Comparison of ENCODE assay signal across 20 cellular contexts in genomic region chr6:149237464-149237863, GRCh38.
DNase-seq lines count a peak whose midpoint lies in the region; ATAC-seq and TF ChIP-seq lines count a peak whose summit lies in the region.
"Had no signal": no experiment of that assay in that cellular context is flagged by ENCODE, and none has a peak within 500 bp of the region (broad histone marks: within the 10 kb centered on the region; RNA-seq: fewer than 3 reads in every experiment).

No MANE protein-coding gene starts in this region.

- H3K79me2 ChIP-seq in H9 (ENCODE audit: insufficient read depth, low read length): no peaks in the 10 kb centered on the region

- no peak overlapping the region for H3K4me3 Mint-ChIP-seq in activated CD8-positive, alpha-beta T cell treated with anti-CD3 and anti-CD28 coated beads, Interleukin-2, amount 10 ng/mL, durations not matched to agents 7 days and 5 days
- H3K4me3 Mint-ChIP-seq in activated CD8-positive, alpha-beta T cell treated with anti-CD3 and anti-CD28 coated beads for 36 hours: no peak overlapping the region
- no peak overlapping the region for H3K4me3 Mint-ChIP-seq in H9
- H3K4me3 Mint-ChIP-seq in activated T-helper 1 cell treated with anti-CD3 and anti-CD28 coated beads, Interleukin-12 subunit alpha, Interleukin-12 subunit beta, Interleukin-2, Interleukin-4 antibody, amounts not matched to agents 30 ng/mL and 10 ng/mL and 1 ng/mL, durations not matched to agents 14 hours and 24 hours and 36 hours: no peak overlapping the region

- no peak overlapping the region for H3T11ph ChIP-seq in H9 (ENCODE audit: low read length)

- H3K18ac ChIP-seq in H9 (ENCODE audit: insufficient read length, low read depth, low read length): no peak overlapping the region
- peak overlapping the region; percentile 17 for H3K18ac ChIP-seq in neuronal stem cell (ENCODE audit: low read length)

- H2BK15ac ChIP-seq in H9 (ENCODE audit: low read depth, low read length) (no peak overlapping the region), neuronal stem cell (ENCODE audit: low read length) (no peak overlapping the region)

- H2BK12ac ChIP-seq in H9 (ENCODE audit: insufficient read length, low read depth, low read length) (no peak overlapping the region), neuronal stem cell (ENCODE audit: low read length) (no peak overlapping the region)

- no peak overlapping the region for H3K14ac ChIP-seq in H9 (ENCODE audit: insufficient read depth, low read length)
- no peak overlapping the region for H3K14ac ChIP-seq in neuronal stem cell (ENCODE audit: low read length)

- H3K4ac ChIP-seq in H9 (ENCODE audit: low read depth, low read length): no peak overlapping the region
- no peak overlapping the region for H3K4ac ChIP-seq in neuronal stem cell (ENCODE audit: low read length)

- no peak overlapping the region for H2BK5ac ChIP-seq in H9 (ENCODE audit: insufficient read length, low read length)
- H2BK5ac ChIP-seq in neuronal stem cell (ENCODE audit: low read length): no peak overlapping the region

- no CpG with 5 or more reads among the region's 6 CpGs for WGBS in H9 (ENCODE audit: extremely low coverage, insufficient read length, low lambda C conversion rate)
- WGBS in neuronal stem cell (ENCODE audit: extremely low coverage in 2 of 2, insufficient read length in 2 of 2, insufficient replicate concordance in 1 of 2), 2 donors: no CpG with 5 or more reads among the region's 6 CpGs

- H4K5ac ChIP-seq in H9 (ENCODE audit: insufficient read length, low read depth, low read length): no peak overlapping the region

- DNase-seq in activated CD8-positive, alpha-beta T cell treated with anti-CD3 and anti-CD28 coated beads, Interleukin-2, amount 10 ng/mL, durations not matched to agents 7 days and 5 days: no peak
- DNase-seq in activated CD8-positive, alpha-beta T cell treated with anti-CD3 and anti-CD28 coated beads for 36 hours: no peak
- DNase-seq in H9: no peak
- no peak for DNase-seq in activated T-helper 1 cell treated with anti-CD3 and anti-CD28 coated beads, Interleukin-12 subunit alpha, Interleukin-12 subunit beta, Interleukin-2, Interleukin-4 antibody, amounts not matched to agents 30 ng/mL and 10 ng/mL and 1 ng/mL, durations not matched to agents 14 hours and 24 hours and 36 hours (ENCODE audit: low spot score)
- no peak for DNase-seq in neuronal stem cell (ENCODE audit: low spot score)
- no peak for DNase-seq in MV-4-11 (lab: John Stamatoyannopoulos, UW)
- DNase-seq: BE2C, DND-41, KG1, NCI-H1417 treated with DMSO at 0.1 percent for 48 hours, NCI-H1930, NCI-H226, NCI-H774, OCI-M1, T-helper 1 cell had no signal

- H2BK20ac ChIP-seq in H9 (ENCODE audit: low read depth, low read length, poor library complexity, severe bottlenecking): no peak overlapping the region

- no peak overlapping the region for H3K4me3 ChIP-seq in neuronal stem cell (ENCODE audit: low read length in 2 of 2)
- H3K4me3 ChIP-seq: SJSA1 had no signal

- peaks cover 28% of the 10 kb centered on the region for H3K9me3 Mint-ChIP-seq in activated CD8-positive, alpha-beta T cell treated with anti-CD3 and anti-CD28 coated beads, Interleukin-2, amount 10 ng/mL, durations not matched to agents 7 days and 5 days (ENCODE audit: insufficient read depth)
- peaks cover 18% of the 10 kb centered on the region for H3K9me3 Mint-ChIP-seq in activated CD8-positive, alpha-beta T cell treated with anti-CD3 and anti-CD28 coated beads for 36 hours
- H3K9me3 Mint-ChIP-seq in H9: peaks cover 0 to 1% of the 10 kb centered on the region in 2 experiments; a peak in 1 of 5 replicates
- peaks cover 37% of the 10 kb centered on the region for H3K9me3 Mint-ChIP-seq in activated T-helper 1 cell treated with anti-CD3 and anti-CD28 coated beads, Interleukin-12 subunit alpha, Interleukin-12 subunit beta, Interleukin-2, Interleukin-4 antibody, amounts not matched to agents 30 ng/mL and 10 ng/mL and 1 ng/mL, durations not matched to agents 14 hours and 24 hours and 36 hours

- H4K8ac ChIP-seq in H9 (replicated peaks; ENCODE audit: insufficient read length, low read depth, low read length) (no peak overlapping the region), neuronal stem cell (ENCODE audit: low read depth, low read length) (no peak overlapping the region)

- H3K4me1 Mint-ChIP-seq in activated CD8-positive, alpha-beta T cell treated with anti-CD3 and anti-CD28 coated beads, Interleukin-2, amount 10 ng/mL, durations not matched to agents 7 days and 5 days (ENCODE audit: low read depth): peaks cover 42% of the 10 kb centered on the region
- peaks cover 32% of the 10 kb centered on the region for H3K4me1 Mint-ChIP-seq in activated CD8-positive, alpha-beta T cell treated with anti-CD3 and anti-CD28 coated beads for 36 hours (ENCODE audit: low read depth)
- H3K4me1 Mint-ChIP-seq in H9: peaks cover 9 to 17% of the 10 kb centered on the region in 2 experiments
- H3K4me1 Mint-ChIP-seq in activated T-helper 1 cell treated with anti-CD3 and anti-CD28 coated beads, Interleukin-12 subunit alpha, Interleukin-12 subunit beta, Interleukin-2, Interleukin-4 antibody, amounts not matched to agents 30 ng/mL and 10 ng/mL and 1 ng/mL, durations not matched to agents 14 hours and 24 hours and 36 hours (ENCODE audit: low read depth): peaks cover 48% of the 10 kb centered on the region

- peaks cover 0 to 1% of the 10 kb centered on the region in 2 donors for H3K36me3 ChIP-seq in neuronal stem cell (replicated peaks in 1 of 2; ENCODE audit: control insufficient read depth in 2 of 2, insufficient read depth in 2 of 2, low read length in 2 of 2)
- H3K36me3 ChIP-seq: BE2C, SJSA1 had no signal

- H3K23me2 ChIP-seq in H9 (ENCODE audit: insufficient read length, low read depth, low read length, poor library complexity, severe bottlenecking): no peaks in the 10 kb centered on the region

- H3K4me1 ChIP-seq in H9 (ENCODE audit: insufficient read depth, low read length): no peaks in the 10 kb centered on the region
- H3K4me1 ChIP-seq in neuronal stem cell (ENCODE audit: control insufficient read depth in 2 of 2, insufficient read depth in 1 of 2, low read depth in 1 of 2, low read length in 2 of 2): peaks cover 0 to 4% of the 10 kb centered on the region in 2 donors

- H3K79me1 ChIP-seq in H9 (ENCODE audit: insufficient read depth, low read depth, low read length, poor library complexity, severe bottlenecking): no peaks in the 10 kb centered on the region
- no peaks in the 10 kb centered on the region for H3K79me1 ChIP-seq in neuronal stem cell (ENCODE audit: low read depth, low read length)

- no peaks in the 10 kb centered on the region for H4K20me1 ChIP-seq in H9 (ENCODE audit: control insufficient read depth, insufficient read depth, insufficient read length)

- H3K9ac ChIP-seq in H9 (ENCODE audit: extremely low read depth, insufficient read length, low read length) (no peak overlapping the region), neuronal stem cell (ENCODE audit: low read depth, low read length, poor library complexity) (no peak overlapping the region)

- H3K23ac ChIP-seq in H9 (ENCODE audit: insufficient read length, low read depth, low read length) (no peak overlapping the region), neuronal stem cell (ENCODE audit: low read depth, low read length, poor library complexity) (no peak overlapping the region)

- H3K56ac ChIP-seq in H9 (ENCODE audit: insufficient read length, low read depth, low read length): no peak overlapping the region

- H2BK120ac ChIP-seq in H9 (ENCODE audit: low read depth, low read length, poor library complexity, severe bottlenecking) (no peak overlapping the region), neuronal stem cell (ENCODE audit: low read depth, low read length) (no peak overlapping the region)

- no peaks in the 10 kb centered on the region for H3K27me3 Mint-ChIP-seq in activated CD8-positive, alpha-beta T cell treated with anti-CD3 and anti-CD28 coated beads, Interleukin-2, amount 10 ng/mL, durations not matched to agents 7 days and 5 days (ENCODE audit: low read depth)
- H3K27me3 Mint-ChIP-seq in activated CD8-positive, alpha-beta T cell treated with anti-CD3 and anti-CD28 coated beads for 36 hours: no peaks in the 10 kb centered on the region
- no peaks in the 10 kb centered on the region for H3K27me3 Mint-ChIP-seq in H9 (ENCODE audit: low read depth)
- no peaks in the 10 kb centered on the region for H3K27me3 Mint-ChIP-seq in activated T-helper 1 cell treated with anti-CD3 and anti-CD28 coated beads, Interleukin-12 subunit alpha, Interleukin-12 subunit beta, Interleukin-2, Interleukin-4 antibody, amounts not matched to agents 30 ng/mL and 10 ng/mL and 1 ng/mL, durations not matched to agents 14 hours and 24 hours and 36 hours (ENCODE audit: insufficient read depth)

- H3K4me2 ChIP-seq in H9 (ENCODE audit: insufficient read depth, insufficient read length, low read length) (no peak overlapping the region), neuronal stem cell (ENCODE audit: insufficient read depth, low read length, poor library complexity, severe bottlenecking) (no peak overlapping the region)

- no peak overlapping the region for H2AFZ ChIP-seq in H9 (ENCODE audit: low read length)
- H2AFZ ChIP-seq in neuronal stem cell (ENCODE audit: low read length): no peak overlapping the region

- CTCF ChIA-PET in activated CD8-positive, alpha-beta T cell treated with anti-CD3 and anti-CD28 coated beads, Interleukin-2, amount 10 ng/mL, durations not matched to agents 7 days and 5 days (lab: Charles Lee): interaction anchor here (0.6 to 1.0 kb wide), 2 partner anchors 157 to 489 kb away, joined by 3 read pairs; no protein-coding TSS in a partner anchor
- CTCF ChIA-PET in activated CD8-positive, alpha-beta T cell treated with anti-CD3 and anti-CD28 coated beads for 36 hours (lab: Charles Lee): no interaction called here

- peaks cover 60% of the 10 kb centered on the region for H3K36me3 Mint-ChIP-seq in activated CD8-positive, alpha-beta T cell treated with anti-CD3 and anti-CD28 coated beads, Interleukin-2, amount 10 ng/mL, durations not matched to agents 7 days and 5 days (ENCODE audit: low read depth)
- H3K36me3 Mint-ChIP-seq in activated CD8-positive, alpha-beta T cell treated with anti-CD3 and anti-CD28 coated beads for 36 hours (ENCODE audit: low read depth): peaks cover 6% of the 10 kb centered on the region
- H3K36me3 Mint-ChIP-seq in H9 (ENCODE audit: insufficient read depth in 1 of 3, low read depth in 3 of 3): no peaks in the 10 kb centered on the region
- peaks cover 32% of the 10 kb centered on the region for H3K36me3 Mint-ChIP-seq in activated T-helper 1 cell treated with anti-CD3 and anti-CD28 coated beads, Interleukin-12 subunit alpha, Interleukin-12 subunit beta, Interleukin-2, Interleukin-4 antibody, amounts not matched to agents 30 ng/mL and 10 ng/mL and 1 ng/mL, durations not matched to agents 14 hours and 24 hours and 36 hours (ENCODE audit: low read depth)

- H3K9me3 ChIP-seq in H9 (ENCODE audit: control insufficient read depth, low read depth, low read length) (no peaks in the 10 kb centered on the region), neuronal stem cell (replicated peaks in 1 of 2; ENCODE audit: control insufficient read depth in 2 of 2, insufficient read depth in 1 of 2, low read depth in 1 of 2, low read length in 2 of 2) (peaks cover 2 to 18% of the 10 kb centered on the region in 2 donors)

- no peaks in the 10 kb centered on the region for H3K27me3 ChIP-seq in H9 (ENCODE audit: insufficient read depth, low read length)
- H3K27me3 ChIP-seq in neuronal stem cell (ENCODE audit: control insufficient read depth in 3 of 3, insufficient read depth in 3 of 3, low read depth in 1 of 3, low read length in 3 of 3): peaks cover 0 to under 1% (median 0%) of the 10 kb centered on the region in 3 experiments
- H3K27me3 ChIP-seq: BE2C, SJSA1 had no signal

- intact Hi-C loops in activated CD8-positive, alpha-beta T cell treated with anti-CD3 and anti-CD28 coated beads for 36 hours (cut with micrococcal nuclease): no loop called here
- intact Hi-C loops in activated T-helper 1 cell treated with anti-CD3 and anti-CD28 coated beads, Interleukin-12 subunit alpha, Interleukin-12 subunit beta, Interleukin-2, Interleukin-4 antibody, amounts not matched to agents 30 ng/mL and 10 ng/mL and 1 ng/mL, durations not matched to agents 14 hours and 24 hours and 36 hours (cut with micrococcal nuclease): no loop called here

- TF ChIP-seq CTCF in activated CD8-positive, alpha-beta T cell treated with anti-CD3 and anti-CD28 coated beads for 36 hours (IDR thresholded peaks at IDR 0.05): no peak
- peak; percentile 40; the same call in 2 of the 3 replicates for TF ChIP-seq CTCF in H9 (conservative IDR thresholded peaks at IDR 0.05)

- H3K27ac ChIP-seq in H9 (ENCODE audit: insufficient read length, low read depth, low read length) (no peak overlapping the region), neuronal stem cell (replicated peaks; ENCODE audit: low read length) (no peak overlapping the region)
- H3K27ac ChIP-seq: HL-60, SJSA1 had no signal

- H4K91ac ChIP-seq in H9 (ENCODE audit: insufficient read length, low read depth, low read length) (no peak overlapping the region), neuronal stem cell (ENCODE audit: low read depth, low read length, poor library complexity) (no peak overlapping the region)

- POLR2A ChIA-PET in activated CD8-positive, alpha-beta T cell treated with anti-CD3 and anti-CD28 coated beads, Interleukin-2, amount 10 ng/mL, durations not matched to agents 7 days and 5 days (lab: Charles Lee): interaction anchor here (1.3 kb wide), 1 partner anchor 74 kb away, joined by 3 read pairs; no protein-coding TSS in a partner anchor
- POLR2A ChIA-PET in activated CD8-positive, alpha-beta T cell treated with anti-CD3 and anti-CD28 coated beads for 36 hours (lab: Charles Lee): no interaction called here

- ATAC-seq in activated CD8-positive, alpha-beta T cell treated with anti-CD3 and anti-CD28 coated beads, Interleukin-2, amount 10 ng/mL, durations not matched to agents 7 days and 5 days: no peak
- no peak for ATAC-seq in activated CD8-positive, alpha-beta T cell treated with anti-CD3 and anti-CD28 coated beads for 36 hours
- ATAC-seq in HG03432 (IDR thresholded peaks at IDR 0.05; ENCODE audit: unreplicated experiment): no peak
- no peak for ATAC-seq in GM18505 (IDR thresholded peaks at IDR 0.05; ENCODE audit: unreplicated experiment)
- ATAC-seq: Right ventricle myocardium inferior had no signal

- TF ChIP-seq POLR2A in GM18505 (IDR thresholded peaks at IDR 0.05; ENCODE audit: borderline replicate concordance, extremely low read depth, insufficient read depth, insufficient read length): no peak

- H3K27ac Mint-ChIP-seq in activated CD8-positive, alpha-beta T cell treated with anti-CD3 and anti-CD28 coated beads, Interleukin-2, amount 10 ng/mL, durations not matched to agents 7 days and 5 days: peak overlapping the region; percentile 50
- no peak overlapping the region for H3K27ac Mint-ChIP-seq in activated CD8-positive, alpha-beta T cell treated with anti-CD3 and anti-CD28 coated beads for 36 hours
- no peak overlapping the region for H3K27ac Mint-ChIP-seq in H9
- peak overlapping the region; percentile 50 for H3K27ac Mint-ChIP-seq in activated T-helper 1 cell treated with anti-CD3 and anti-CD28 coated beads, Interleukin-12 subunit alpha, Interleukin-12 subunit beta, Interleukin-2, Interleukin-4 antibody, amounts not matched to agents 30 ng/mL and 10 ng/mL and 1 ng/mL, durations not matched to agents 14 hours and 24 hours and 36 hours

- H2AK5ac ChIP-seq in H9 (ENCODE audit: insufficient read length, low read length): no peak overlapping the region
- no peak overlapping the region for H2AK5ac ChIP-seq in neuronal stem cell (ENCODE audit: low read depth, low read length)

Comparison
In these comparisons a context has a peak if more than half of its experiments do, and no peak if none do; other contexts are left out.
1. H3K27ac Mint-ChIP-seq: peak in activated CD8-positive, alpha-beta T cell treated with anti-CD3 and anti-CD28 coated beads, Interleukin-2, amount 10 ng/mL, durations not matched to agents 7 days and 5 days (single experiment) and activated T-helper 1 cell treated with anti-CD3 and anti-CD28 coated beads, Interleukin-12 subunit alpha, Interleukin-12 subunit beta, Interleukin-2, Interleukin-4 antibody, amounts not matched to agents 30 ng/mL and 10 ng/mL and 1 ng/mL, durations not matched to agents 14 hours and 24 hours and 36 hours (single experiment); none in activated CD8-positive, alpha-beta T cell treated with anti-CD3 and anti-CD28 coated beads for 36 hours (single experiment) and H9 (0 of 3).